ENCODE assay signal across 8 cellular contexts in genomic region chr4:147733614-147734344, GRCh38. TPM values are rescaled to one million over a fixed set of nuclear protein-coding genes. Genes with fewer than 3 reads are reported as not detected.
DNase-seq lines count a peak whose midpoint lies in the region; ATAC-seq and TF ChIP-seq lines count a peak whose summit lies in the region.

No MANE protein-coding gene starts in this region.

- no peak for ATAC-seq in stimulated activated naive CD8-positive, alpha-beta T cell treated with anti-CD3 and anti-CD28 coated beads, Interleukin-15, Interleukin-2, amounts not matched to agents 100 U/mL and 50 U/mL, for 24 hours
- ATAC-seq in lower lobe of right lung (no peak), HG03469 (IDR thresholded peaks at IDR 0.05; ENCODE audit: unreplicated experiment) (no peak), HG03439 (IDR thresholded peaks at IDR 0.05; ENCODE audit: unreplicated experiment) (no peak)

- H3K27ac Mint-ChIP-seq in stimulated activated naive CD8-positive, alpha-beta T cell treated with anti-CD3 and anti-CD28 coated beads, Interleukin-15, Interleukin-2, amounts not matched to agents 100 ng/mL and 50 ng/mL, for 24 hours = no peak overlapping the region

- H3K4me1 ChIP-seq in lower lobe of right lung = peaks cover 38% of the 10 kb centered on the region

- H3K27me3 ChIP-seq in brain microvascular endothelial cell (replicated peaks) = no peaks in the 10 kb centered on the region
- H3K27me3 ChIP-seq in lower lobe of right lung (ENCODE audit: low read depth) = no peaks in the 10 kb centered on the region

- no peaks in the 10 kb centered on the region for H3K9me3 ChIP-seq in lower lobe of right lung

- H3K27ac ChIP-seq in brain microvascular endothelial cell (peak overlapping the region; percentile 57), lower lobe of right lung (peak overlapping the region; percentile 88)

- H3K36me3 ChIP-seq in brain microvascular endothelial cell (replicated peaks) (no peaks in the 10 kb centered on the region), lower lobe of right lung (no peaks in the 10 kb centered on the region)

- no peaks in the 10 kb centered on the region for H3K9me3 Mint-ChIP-seq in stimulated activated naive CD8-positive, alpha-beta T cell treated with anti-CD3 and anti-CD28 coated beads, Interleukin-15, Interleukin-2, amounts not matched to agents 100 ng/mL and 50 ng/mL, for 24 hours

- TF ChIP-seq CTCF in brain microvascular endothelial cell (IDR thresholded peaks at IDR 0.05; ENCODE audit: low read depth, low read length, missing control alignments) (no peak), lower lobe of right lung (IDR thresholded peaks at IDR 0.05) (no peak)

- H3K4me1 Mint-ChIP-seq in stimulated activated naive CD8-positive, alpha-beta T cell treated with anti-CD3 and anti-CD28 coated beads, Interleukin-15, Interleukin-2, amounts not matched to agents 100 ng/mL and 50 ng/mL, for 24 hours (ENCODE audit: low read depth) = peaks cover 20% of the 10 kb centered on the region

- DNase-seq in stimulated activated naive CD8-positive, alpha-beta T cell treated with anti-CD3 and anti-CD28 coated beads, Interleukin-15, Interleukin-2, amounts not matched to agents 100 U/mL and 50 U/mL, for 24 hours = no peak
- DNase-seq in brain microvascular endothelial cell (no peak), lower lobe of right lung (no peak), cerebellum (ENCODE audit: low spot score) (no peak)
- DNase-seq in stimulated activated CD4-positive, alpha-beta T cell treated with anti-CD3 and anti-CD28 coated beads, Interleukin-2, amount 100 ng/mL, for 48 hours = no peak

- H3K4me3 ChIP-seq in brain microvascular endothelial cell (ENCODE audit: low read depth, low read length) (peak overlapping the region; percentile 91), lower lobe of right lung (peak overlapping the region; percentile 86)

- intact Hi-C loops in lower lobe of right lung (cut with DNase I) = no loop called here

- in situ Hi-C loops in brain microvascular endothelial cell (cut with HindIII; ENCODE audit: low pct_ligation_motif_present, low sequenced_read_pairs) = no loop called here

- H3K27me3 Mint-ChIP-seq in stimulated activated naive CD8-positive, alpha-beta T cell treated with anti-CD3 and anti-CD28 coated beads, Interleukin-15, Interleukin-2, amounts not matched to agents 100 ng/mL and 50 ng/mL, for 24 hours = peaks cover 26% of the 10 kb centered on the region

- peak overlapping the region; percentile 90 for H3K4me3 Mint-ChIP-seq in stimulated activated naive CD8-positive, alpha-beta T cell treated with anti-CD3 and anti-CD28 coated beads, Interleukin-15, Interleukin-2, amounts not matched to agents 100 ng/mL and 50 ng/mL, for 24 hours

- no peaks in the 10 kb centered on the region for H3K36me3 Mint-ChIP-seq in stimulated activated naive CD8-positive, alpha-beta T cell treated with anti-CD3 and anti-CD28 coated beads, Interleukin-15, Interleukin-2, amounts not matched to agents 100 ng/mL and 50 ng/mL, for 24 hours (ENCODE audit: low read depth)

RNA-seq across cellular contexts. Expression of gene ARHGAP10, which starts 1.9 kb away (rescaled TPM):
- total RNA-seq in lower lobe of right lung = 26.4 TPM
- total RNA-seq in cerebellum = 9.8 TPM

RNA-seq across cellular contexts. Expression of gene PRMT9, which starts 49.8 kb away (rescaled TPM):
- 9.4 TPM for total RNA-seq in lower lobe of right lung
- total RNA-seq in cerebellum = 15.2 TPM
